1 cellular context compared by ENCODE assay signal in genomic region chr2:96727431-96727830, GRCh38.
TF ChIP-seq lines count a peak whose summit lies in the region.

No MANE protein-coding gene starts in this region.

TF ChIP-seq in SK-N-SH, 30 proteins besides CTCF, POLR2A, EP300 and RAD21:
- no peak for TF ChIP-seq PBX3 (IDR thresholded peaks at IDR 0.05)
- no peak for TF ChIP-seq GATA2 (CRISPR knock-in tag; IDR thresholded peaks at IDR 0.05)
- TF ChIP-seq MAX (IDR thresholded peaks at IDR 0.05; ENCODE audit: low read depth), result no peak
- no peak for TF ChIP-seq RCOR1 (IDR thresholded peaks at IDR 0.05; ENCODE audit: low read length)
- no peak for TF ChIP-seq NFIC (IDR thresholded peaks at IDR 0.05; ENCODE audit: borderline replicate concordance)
- no peak for TF ChIP-seq SIN3A (IDR thresholded peaks at IDR 0.05; ENCODE audit: borderline replicate concordance, low read depth, low read length)
- no peak for TF ChIP-seq FOXM1 (IDR thresholded peaks at IDR 0.05; ENCODE audit: low read depth)
- TF ChIP-seq USF1 (IDR thresholded peaks at IDR 0.05; ENCODE audit: borderline replicate concordance, low read depth), result no peak
